ENCODE assay signal across 2 cellular contexts in the genomic region with DNA sequence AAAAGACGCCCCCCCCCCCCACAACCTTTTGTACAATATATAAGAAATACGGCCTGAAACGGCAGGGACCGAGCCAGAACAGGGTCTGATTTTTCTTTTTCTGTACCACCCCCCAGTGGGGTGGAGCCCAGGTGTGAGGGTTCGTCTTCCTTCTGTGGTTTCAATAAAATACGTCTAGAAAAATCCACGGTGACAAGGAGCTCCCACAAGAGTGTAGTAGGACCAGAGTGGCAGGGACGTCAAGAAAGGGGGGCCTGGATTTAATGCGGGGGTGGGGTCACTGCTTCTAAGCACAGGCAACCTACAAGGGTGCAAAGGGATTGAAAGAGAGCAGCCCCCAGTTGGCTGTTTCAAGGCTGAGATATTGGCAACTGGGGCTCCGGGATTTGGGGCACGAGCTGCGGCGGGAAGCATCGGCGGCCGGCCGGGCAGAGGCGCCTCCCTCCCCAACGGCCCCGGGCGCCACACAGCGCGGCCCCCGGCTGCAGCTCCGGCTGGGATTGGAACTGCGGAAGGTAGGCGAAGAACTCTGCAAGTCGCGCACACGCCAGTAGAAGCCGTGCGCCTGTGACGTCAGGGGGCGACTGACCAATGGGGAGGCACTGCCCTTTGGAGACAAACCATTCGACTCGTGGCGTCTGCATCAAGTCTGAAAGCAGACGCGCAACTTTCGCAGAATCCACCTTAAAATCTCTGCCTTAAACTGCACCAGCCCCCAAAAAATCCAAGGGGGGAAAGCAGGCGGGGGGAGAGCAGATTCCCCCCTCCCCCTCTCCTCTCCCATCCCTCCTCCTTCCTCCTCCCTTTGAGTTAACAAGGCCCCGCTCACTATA.
TF ChIP-seq lines count a peak whose summit lies in the region.

DLX6 (plus strand) TSS at position 623 of the 833 bp plus-strand sequence. CDS start 425 bp downstream, outside the sequence.

TF ChIP-seq in SK-N-SH, 30 proteins besides CTCF, POLR2A, EP300 and RAD21 (continued from another document and continues in another):
- TF ChIP-seq USF1 (IDR thresholded peaks at IDR 0.05; ENCODE audit: borderline replicate concordance, low read depth) (no peak), TCF12 (IDR thresholded peaks at IDR 0.05) (no peak), POLR2AphosphoS5 (IDR thresholded peaks at IDR 0.05; ENCODE audit: low read depth, low read length) (0 out of 2 replicates have a peak, but pooled peaks have one; percentile 14), NRF1 (IDR thresholded peaks at IDR 0.05; ENCODE audit: low read depth, low read length) (peak; percentile 47), RXRA (IDR thresholded peaks at IDR 0.05; ENCODE audit: borderline replicate concordance, low read depth) (no peak), PBX3 (IDR thresholded peaks at IDR 0.05) (no peak), CHD2 (IDR thresholded peaks at IDR 0.05; ENCODE audit: low read length, partially characterized antibody) (peak; percentile 59), NFIC (IDR thresholded peaks at IDR 0.05; ENCODE audit: borderline replicate concordance) (no peak), YY1 (IDR thresholded peaks at IDR 0.05; ENCODE audit: low read depth) (no peak), MEF2A (IDR thresholded peaks at IDR 0.05; ENCODE audit: borderline replicate concordance, low read depth) (no peak), FOSL2 (IDR thresholded peaks at IDR 0.05; ENCODE audit: borderline replicate concordance, low read depth) (no peak), MXI1 (IDR thresholded peaks at IDR 0.05; ENCODE audit: low read depth, low read length) (peak; percentile 86), JUND (IDR thresholded peaks at IDR 0.05) (no peak), RCOR1 (IDR thresholded peaks at IDR 0.05; ENCODE audit: low read length) (peak; percentile 66), SMC3 (IDR thresholded peaks at IDR 0.05; ENCODE audit: low read depth, low read length) (no peak), ZBTB33 (IDR thresholded peaks at IDR 0.05; ENCODE audit: borderline replicate concordance, low read depth) (no peak), GATA2 (CRISPR knock-in tag; IDR thresholded peaks at IDR 0.05) (no peak), USF2 (IDR thresholded peaks at IDR 0.05; ENCODE audit: borderline replicate concordance, low read depth, low read length) (no peak)
- TF ChIP-seq, protein P1, sequence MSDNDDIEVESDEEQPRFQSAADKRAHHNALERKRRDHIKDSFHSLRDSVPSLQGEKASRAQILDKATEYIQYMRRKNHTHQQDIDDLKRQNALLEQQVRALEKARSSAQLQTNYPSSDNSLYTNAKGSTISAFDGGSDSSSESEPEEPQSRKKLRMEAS (IDR thresholded peaks at IDR 0.05; ENCODE audit: low read depth): peak; percentile 88
- TF ChIP-seq, protein P2, sequence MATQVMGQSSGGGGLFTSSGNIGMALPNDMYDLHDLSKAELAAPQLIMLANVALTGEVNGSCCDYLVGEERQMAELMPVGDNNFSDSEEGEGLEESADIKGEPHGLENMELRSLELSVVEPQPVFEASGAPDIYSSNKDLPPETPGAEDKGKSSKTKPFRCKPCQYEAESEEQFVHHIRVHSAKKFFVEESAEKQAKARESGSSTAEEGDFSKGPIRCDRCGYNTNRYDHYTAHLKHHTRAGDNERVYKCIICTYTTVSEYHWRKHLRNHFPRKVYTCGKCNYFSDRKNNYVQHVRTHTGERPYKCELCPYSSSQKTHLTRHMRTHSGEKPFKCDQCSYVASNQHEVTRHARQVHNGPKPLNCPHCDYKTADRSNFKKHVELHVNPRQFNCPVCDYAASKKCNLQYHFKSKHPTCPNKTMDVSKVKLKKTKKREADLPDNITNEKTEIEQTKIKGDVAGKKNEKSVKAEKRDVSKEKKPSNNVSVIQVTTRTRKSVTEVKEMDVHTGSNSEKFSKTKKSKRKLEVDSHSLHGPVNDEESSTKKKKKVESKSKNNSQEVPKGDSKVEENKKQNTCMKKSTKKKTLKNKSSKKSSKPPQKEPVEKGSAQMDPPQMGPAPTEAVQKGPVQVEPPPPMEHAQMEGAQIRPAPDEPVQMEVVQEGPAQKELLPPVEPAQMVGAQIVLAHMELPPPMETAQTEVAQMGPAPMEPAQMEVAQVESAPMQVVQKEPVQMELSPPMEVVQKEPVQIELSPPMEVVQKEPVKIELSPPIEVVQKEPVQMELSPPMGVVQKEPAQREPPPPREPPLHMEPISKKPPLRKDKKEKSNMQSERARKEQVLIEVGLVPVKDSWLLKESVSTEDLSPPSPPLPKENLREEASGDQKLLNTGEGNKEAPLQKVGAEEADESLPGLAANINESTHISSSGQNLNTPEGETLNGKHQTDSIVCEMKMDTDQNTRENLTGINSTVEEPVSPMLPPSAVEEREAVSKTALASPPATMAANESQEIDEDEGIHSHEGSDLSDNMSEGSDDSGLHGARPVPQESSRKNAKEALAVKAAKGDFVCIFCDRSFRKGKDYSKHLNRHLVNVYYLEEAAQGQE (IDR thresholded peaks at IDR 0.05; ENCODE audit: low read depth, low read length): no peak

TF ChIP-seq in neural cell, 6 proteins besides CTCF, POLR2A, EP300 and RAD21 (continued from another document):
- peak; percentile 73 for TF ChIP-seq MXI1 (conservative IDR thresholded peaks at IDR 0.05; ENCODE audit: poor library complexity, severe bottlenecking)
